ENCODE assay signal across 8 cellular contexts in genomic region chr17:79042421-79043190, GRCh38. TPM values are rescaled to one million over a fixed set of nuclear protein-coding genes. Genes with fewer than 3 reads are reported as not detected.
DNase-seq lines count a peak whose midpoint lies in the region; ATAC-seq and TF ChIP-seq lines count a peak whose summit lies in the region.

No MANE protein-coding gene starts in this region.

- H4K8ac ChIP-seq in H9 (replicated peaks; ENCODE audit: insufficient read length, low read depth, low read length) = peak overlapping the region; percentile 1

- no peak overlapping the region for H3T11ph ChIP-seq in H9 (ENCODE audit: low read length)

- no peak overlapping the region for H2BK12ac ChIP-seq in H9 (ENCODE audit: insufficient read length, low read depth, low read length)

- H3K27me3 Mint-ChIP-seq in H9 (ENCODE audit: low read depth) (peaks cover 77% of the 10 kb centered on the region), glutamatergic neuron (ENCODE audit: unreplicated experiment) (peaks cover 13% of the 10 kb centered on the region)

- WGBS in H9 (ENCODE audit: extremely low coverage, insufficient read length, low lambda C conversion rate) = no CpG with 5 or more reads among the region's 13 CpGs

- no peaks in the 10 kb centered on the region for H3K79me2 ChIP-seq in H9 (ENCODE audit: insufficient read depth, low read length)

- H2BK15ac ChIP-seq in H9 (ENCODE audit: low read depth, low read length) = no peak overlapping the region

- no peaks in the 10 kb centered on the region for H3K9me3 ChIP-seq in H9 (ENCODE audit: control insufficient read depth, low read depth, low read length)

- ATAC-seq in sciatic nerve (no peak), HG03095 (IDR thresholded peaks at IDR 0.05; ENCODE audit: unreplicated experiment) (no peak)

- DNase-seq in AG09319 (ENCODE audit: extremely low read depth, low read depth) (no peak), H9 (peak; percentile 81), SHP77 treated with DMSO at 0.1 percent for 48 hours (lab: John Stamatoyannopoulos, UW) (peak; percentile 30), glutamatergic neuron (peak; percentile 68), sciatic nerve (ENCODE audit: low spot score) (peak; percentile 81), dedifferentiated amniotic fluid mesenchymal stem cell (ENCODE audit: extremely low spot score) (no peak)
- peak; percentile 89 for DNase-seq in activated effector memory CD4-positive, alpha-beta T cell treated with anti-CD3 and anti-CD28 coated beads, Interleukin-2, amount 50 U/mL, for 16 hours

- no peak overlapping the region for H4K5ac ChIP-seq in H9 (ENCODE audit: insufficient read length, low read depth, low read length)

- H3K27me3 ChIP-seq in H9 (ENCODE audit: insufficient read depth, low read length) = no peaks in the 10 kb centered on the region

- no peak overlapping the region for H2AFZ ChIP-seq in H9 (ENCODE audit: low read length)

- H3K4me3 Mint-ChIP-seq in H9 = no peak overlapping the region
- peak overlapping the region; percentile 17 for H3K4me3 Mint-ChIP-seq in glutamatergic neuron (ENCODE audit: unreplicated experiment)

- no peaks in the 10 kb centered on the region for H3K79me1 ChIP-seq in H9 (ENCODE audit: insufficient read depth, low read depth, low read length, poor library complexity, severe bottlenecking)

- H4K91ac ChIP-seq in H9 (ENCODE audit: insufficient read length, low read depth, low read length) = no peak overlapping the region

- H3K18ac ChIP-seq in H9 (ENCODE audit: insufficient read length, low read depth, low read length) = no peak overlapping the region

- no peak overlapping the region for H2AK5ac ChIP-seq in H9 (ENCODE audit: insufficient read length, low read length)

- TF ChIP-seq CTCF in AG09319 (IDR thresholded peaks at IDR 0.05; ENCODE audit: low read depth, low read length) (peak; percentile 87), H9 (conservative IDR thresholded peaks at IDR 0.05) (peak; percentile 77), glutamatergic neuron (IDR thresholded peaks at IDR 0.05; ENCODE audit: partially characterized antibody, unreplicated experiment) (peak; percentile 83)

- H3K4ac ChIP-seq in H9 (ENCODE audit: low read depth, low read length) = no peak overlapping the region

- H3K9ac ChIP-seq in H9 (ENCODE audit: extremely low read depth, insufficient read length, low read length) = no peak overlapping the region

- peaks cover 2% of the 10 kb centered on the region for H4K20me1 ChIP-seq in H9 (ENCODE audit: control insufficient read depth, insufficient read depth, insufficient read length)

- H2BK20ac ChIP-seq in H9 (ENCODE audit: low read depth, low read length, poor library complexity, severe bottlenecking) = no peak overlapping the region

- H3K23ac ChIP-seq in H9 (ENCODE audit: insufficient read length, low read depth, low read length) = no peak overlapping the region

- H3K4me1 Mint-ChIP-seq in H9 (peaks cover 0 to 14% of the 10 kb centered on the region in 2 experiments; a peak in 2 of 4 replicates), glutamatergic neuron (ENCODE audit: low read depth, unreplicated experiment) (peaks cover 24% of the 10 kb centered on the region)

- no peaks in the 10 kb centered on the region; a peak in 1 of 7 replicates for H3K36me3 Mint-ChIP-seq in H9 (ENCODE audit: insufficient read depth in 1 of 3, low read depth in 3 of 3)
- H3K36me3 Mint-ChIP-seq in glutamatergic neuron (ENCODE audit: unreplicated experiment) = no peaks in the 10 kb centered on the region

- H2BK120ac ChIP-seq in H9 (ENCODE audit: low read depth, low read length, poor library complexity, severe bottlenecking) = no peak overlapping the region

- H3K9me3 Mint-ChIP-seq in H9 (peaks cover 4 to 11% of the 10 kb centered on the region in 2 experiments; a peak in 4 of 5 replicates), glutamatergic neuron (ENCODE audit: unreplicated experiment) (peaks cover 13% of the 10 kb centered on the region)

- intact Hi-C loops in sciatic nerve (cut with DNase I) = no loop called here

- no peaks in the 10 kb centered on the region for H3K23me2 ChIP-seq in H9 (ENCODE audit: insufficient read length, low read depth, low read length, poor library complexity, severe bottlenecking)

- H3K27ac Mint-ChIP-seq in H9 = peak overlapping the region in 1 of 3 experiments; percentile 9; a peak in 2 of 7 replicates
- peak overlapping the region; percentile 41 for H3K27ac Mint-ChIP-seq in glutamatergic neuron (ENCODE audit: unreplicated experiment)

- no peak overlapping the region for H2BK5ac ChIP-seq in H9 (ENCODE audit: insufficient read length, low read length)

- no peak overlapping the region for H3K14ac ChIP-seq in H9 (ENCODE audit: insufficient read depth, low read length)

- H3K4me2 ChIP-seq in H9 (ENCODE audit: insufficient read depth, insufficient read length, low read length) = no peak overlapping the region

- H3K4me1 ChIP-seq in H9 (ENCODE audit: insufficient read depth, low read length) = no peaks in the 10 kb centered on the region

- H3K56ac ChIP-seq in H9 (ENCODE audit: insufficient read length, low read depth, low read length) = no peak overlapping the region

- no peak overlapping the region for H3K27ac ChIP-seq in H9 (ENCODE audit: insufficient read length, low read depth, low read length)

RNA-seq across cellular contexts. Expression of gene C1QTNF1, which starts 18.6 kb away (rescaled TPM):
- total RNA-seq in H9 (2021) (0.55 and 0.96 TPM in 2 replicates), glutamatergic neuron (ENCODE audit: unreplicated experiment) (0.15 TPM), sciatic nerve (22.6 TPM)

RNA-seq across cellular contexts. Expression of gene ENGASE, which starts 32.0 kb away (rescaled TPM):
- total RNA-seq in H9 (2021) = 20.6 and 21.1 TPM in 2 replicates
- total RNA-seq in glutamatergic neuron (ENCODE audit: unreplicated experiment) = 51.5 TPM
- 57.3 TPM for total RNA-seq in sciatic nerve

RNA-seq across cellular contexts. Expression of gene CANT1, which starts 33.0 kb away (rescaled TPM):
- 32.4 and 33.0 TPM in 2 replicates for total RNA-seq in H9 (2021)
- 33.3 TPM for total RNA-seq in glutamatergic neuron (ENCODE audit: unreplicated experiment)
- total RNA-seq in sciatic nerve = 28.9 TPM

Comparison
In these comparisons a context has a peak if more than half of its experiments do, and no peak if none do; other contexts are left out.
1. DNase-seq: peak in H9 (single experiment), SHP77 treated with DMSO at 0.1 percent for 48 hours (single experiment), activated effector memory CD4-positive, alpha-beta T cell treated with anti-CD3 and anti-CD28 coated beads, Interleukin-2, amount 50 U/mL, for 16 hours (single experiment), glutamatergic neuron (single experiment) and sciatic nerve (single experiment); none in AG09319 (single experiment) and dedifferentiated amniotic fluid mesenchymal stem cell (single experiment).
2. RNA of gene C1QTNF1, which starts 18.6 kb away (total RNA-seq): 22.6 TPM in sciatic nerve (single experiment); 0.55 to 0.96 TPM in H9 and 0.15 TPM in glutamatergic neuron (single experiment); every median in the first group is over 10 times any median in the second.
3. Peak in every context shown above with its lines, with median percentiles within 50 percentile points of each other: CTCF ChIP-seq.